Comparison of ENCODE assay signal across 11 cellular contexts in the genomic region with DNA sequence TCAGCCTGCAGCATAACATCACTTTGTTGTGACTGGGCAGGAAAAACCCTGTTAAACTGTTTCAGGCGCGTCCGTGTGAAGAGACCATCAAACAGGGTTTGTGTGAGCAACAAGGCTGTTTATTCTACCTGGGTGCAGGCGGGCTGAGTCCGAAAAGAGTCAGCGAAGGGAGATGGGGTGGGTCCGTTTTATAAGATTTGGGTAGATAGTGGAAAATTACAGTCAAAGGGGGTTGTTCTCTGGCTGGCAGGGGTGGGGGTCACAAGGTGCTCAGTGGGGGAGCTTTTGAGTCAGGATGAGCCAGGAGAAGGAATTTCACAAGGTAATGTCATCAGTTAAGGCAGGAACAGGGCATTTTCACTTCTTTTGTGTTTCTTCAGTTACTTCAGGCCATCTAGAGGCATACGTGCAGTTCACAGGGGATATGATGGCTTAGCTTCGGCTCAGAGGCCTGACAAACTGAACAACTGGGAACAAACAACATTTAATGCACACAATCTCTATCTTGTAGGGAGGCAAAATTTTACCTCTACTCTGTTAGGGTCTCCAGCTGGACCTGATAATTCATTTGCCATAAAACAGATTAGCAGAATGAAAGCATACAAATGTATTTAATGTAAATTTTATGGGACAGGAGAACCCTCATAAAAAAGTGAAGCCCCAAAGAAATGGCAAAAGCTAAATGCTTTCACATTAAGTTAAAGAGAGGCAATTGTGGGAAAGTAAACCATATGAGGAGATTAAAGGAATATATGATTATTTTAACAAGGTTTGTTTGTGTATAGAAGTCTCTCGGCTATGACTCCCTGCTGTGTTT. TPM values are rescaled to one million over a fixed set of nuclear protein-coding genes. Genes with fewer than 3 reads are reported as not detected.
DNase-seq lines count a peak whose midpoint lies in the region; ATAC-seq and TF ChIP-seq lines count a peak whose summit lies in the region.
"Had no signal": no experiment of that assay in that cellular context is flagged by ENCODE, and none has a peak within 500 bp of the region (broad histone marks: within the 10 kb centered on the region; RNA-seq: fewer than 3 reads in every experiment).

No MANE protein-coding gene starts in this region.

- H3K27me3 Mint-ChIP-seq in T-cell (peaks cover 0 to 2% of the 10 kb centered on the region in 2 donors), immature natural killer cell (ENCODE audit: low read depth in 3 of 3) (peaks cover 24 to 49% (median 34%) of the 10 kb centered on the region in 3 donors)

- TF ChIP-seq CTCF in C4-2B (conservative IDR thresholded peaks at IDR 0.05) (no peak), HEK293 (tag by site-specific recombination; IDR thresholded peaks at IDR 0.05) (no peak), lower lobe of right lung (IDR thresholded peaks at IDR 0.05) (no peak)

- H3K4me1 Mint-ChIP-seq in T-cell (peaks cover 51 to 69% (median 59%) of the 10 kb centered on the region in 3 donors), immature natural killer cell (peaks cover 71 to 77% of the 10 kb centered on the region in 2 donors)

- no peak for DNase-seq in T-cell
- DNase-seq in immature natural killer cell, result no peak
- DNase-seq in lower lobe of right lung, result no peak
- DNase-seq in OCI-M1 (lab: John Stamatoyannopoulos, UW), result no peak
- DNase-seq in NCI-H2107 (lab: John Stamatoyannopoulos, UW), result no peak
- DNase-seq: adrenal gland, NCI-H1436 had no signal

- no peak for ATAC-seq in T-cell (replicated peaks in 1 of 4)
- no peak for ATAC-seq in lower lobe of right lung
- no peak for ATAC-seq in GM18873 (IDR thresholded peaks at IDR 0.05; ENCODE audit: low FRiP score, unreplicated experiment)

- H3K36me3 Mint-ChIP-seq in T-cell (no peaks in the 10 kb centered on the region), immature natural killer cell (no peaks in the 10 kb centered on the region)

- intact Hi-C loops in lower lobe of right lung (cut with DNase I), result no loop called here

- CTCF ChIA-PET in HEK293 (lab: Yijun Ruan, JAX), result interaction anchor here (0.6 to 7.2 kb wide), 5 partner anchors 30 to 1430 kb away, joined by 3 to 64 read pairs (median 3); no protein-coding TSS in a partner anchor
- CTCF ChIA-PET in T-cell (lab: Charles Lee), result interaction anchor here in 1 of 2 donors (1.5 to 3.8 kb wide), 2 partner anchors 15 kb away, joined by 5 to 76 read pairs; a partner anchor contains a TSS

- H3K27me3 ChIP-seq in lower lobe of right lung (ENCODE audit: low read depth), result no peaks in the 10 kb centered on the region
- H3K27me3 ChIP-seq: adrenal gland had no signal

- H3K9me3 ChIP-seq in HEK293 (ENCODE audit: control insufficient read depth, insufficient read depth, low read depth, low read length), result no peaks in the 10 kb centered on the region
- H3K9me3 ChIP-seq in lower lobe of right lung, result no peaks in the 10 kb centered on the region
- H3K9me3 ChIP-seq: adrenal gland had no signal

- no peaks in the 10 kb centered on the region for H3K9me3 Mint-ChIP-seq in T-cell
- no peaks in the 10 kb centered on the region for H3K9me3 Mint-ChIP-seq in immature natural killer cell

- POLR2A ChIA-PET in HEK293 (lab: Yijun Ruan, JAX), result interaction anchor here (0.9 to 6.0 kb wide), 7 partner anchors 9 to 128 kb away, joined by 3 to 336 read pairs (median 6); a partner anchor contains a TSS
- POLR2A ChIA-PET in T-cell (lab: Charles Lee), result interaction anchor here (4.8 to 15.4 kb wide), 4 partner anchors 7 to 16 kb away, joined by 56 to 682 read pairs (median 104); a partner anchor contains a TSS

- H3K4me3 Mint-ChIP-seq in T-cell, result no peak overlapping the region
- H3K4me3 Mint-ChIP-seq in immature natural killer cell, result peak overlapping the region in 4 of 5 donors; percentile 24 to 40 (median 31)

- H3K27ac Mint-ChIP-seq in T-cell (peak overlapping the region; percentile 44 to 55), immature natural killer cell (peak overlapping the region; percentile 71 to 100 (median 100))

- H3K36me3 ChIP-seq in HEK293 (ENCODE audit: control insufficient read depth in 2 of 2, insufficient read depth in 1 of 2, low read length in 2 of 2) (no peaks in the 10 kb centered on the region), lower lobe of right lung (no peaks in the 10 kb centered on the region)
- H3K36me3 ChIP-seq: adrenal gland had no signal

- H3K27ac ChIP-seq in C4-2B, result peak overlapping the region; percentile 75
- H3K27ac ChIP-seq in HEK293 (ENCODE audit: extremely low read depth, low read depth, low read length), result no peak overlapping the region; the same call in 1 of the 2 replicates
- no peak overlapping the region for H3K27ac ChIP-seq in lower lobe of right lung

- H3K4me3 ChIP-seq in HEK293 (ENCODE audit: low read depth, low read length) (no peak overlapping the region), lower lobe of right lung (no peak overlapping the region)
- H3K4me3 ChIP-seq: adrenal gland, skin epidermis had no signal

- H3K4me1 ChIP-seq in HEK293 (ENCODE audit: control insufficient read depth, insufficient read depth, low read length) (peaks cover 18% of the 10 kb centered on the region), lower lobe of right lung (peaks cover 30% of the 10 kb centered on the region)

TF ChIP-seq in HEK293, 187 proteins besides CTCF, POLR2A, EP300 and RAD21 (continues in another document):
- TF ChIP-seq, protein P1, sequence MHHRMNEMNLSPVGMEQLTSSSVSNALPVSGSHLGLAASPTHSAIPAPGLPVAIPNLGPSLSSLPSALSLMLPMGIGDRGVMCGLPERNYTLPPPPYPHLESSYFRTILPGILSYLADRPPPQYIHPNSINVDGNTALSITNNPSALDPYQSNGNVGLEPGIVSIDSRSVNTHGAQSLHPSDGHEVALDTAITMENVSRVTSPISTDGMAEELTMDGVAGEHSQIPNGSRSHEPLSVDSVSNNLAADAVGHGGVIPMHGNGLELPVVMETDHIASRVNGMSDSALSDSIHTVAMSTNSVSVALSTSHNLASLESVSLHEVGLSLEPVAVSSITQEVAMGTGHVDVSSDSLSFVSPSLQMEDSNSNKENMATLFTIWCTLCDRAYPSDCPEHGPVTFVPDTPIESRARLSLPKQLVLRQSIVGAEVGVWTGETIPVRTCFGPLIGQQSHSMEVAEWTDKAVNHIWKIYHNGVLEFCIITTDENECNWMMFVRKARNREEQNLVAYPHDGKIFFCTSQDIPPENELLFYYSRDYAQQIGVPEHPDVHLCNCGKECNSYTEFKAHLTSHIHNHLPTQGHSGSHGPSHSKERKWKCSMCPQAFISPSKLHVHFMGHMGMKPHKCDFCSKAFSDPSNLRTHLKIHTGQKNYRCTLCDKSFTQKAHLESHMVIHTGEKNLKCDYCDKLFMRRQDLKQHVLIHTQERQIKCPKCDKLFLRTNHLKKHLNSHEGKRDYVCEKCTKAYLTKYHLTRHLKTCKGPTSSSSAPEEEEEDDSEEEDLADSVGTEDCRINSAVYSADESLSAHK (tag by site-specific recombination; IDR thresholded peaks at IDR 0.05), result peak; percentile 90
- TF ChIP-seq ZNF596 (tag by site-specific recombination; IDR thresholded peaks at IDR 0.05) (peak; percentile 47), ZNF223 (tag by site-specific recombination; IDR thresholded peaks at IDR 0.05) (no peak), IKZF3 (tag by site-specific recombination; IDR thresholded peaks at IDR 0.05) (peak; percentile 92), ZNF112 (tag by site-specific recombination; IDR thresholded peaks at IDR 0.05) (no peak), ZBTB17 (tag by site-specific recombination; IDR thresholded peaks at IDR 0.05) (peak; percentile 61; the same call in 1 of the 2 replicates), ZNF707 (tag by site-specific recombination; IDR thresholded peaks at IDR 0.05) (no peak), ZNF830 (tag by site-specific recombination; IDR thresholded peaks at IDR 0.05; ENCODE audit: low read depth) (no peak), ZNF548 (tag by site-specific recombination; IDR thresholded peaks at IDR 0.05) (no peak), ZNF510 (tag by site-specific recombination; IDR thresholded peaks at IDR 0.05; ENCODE audit: insufficient replicate concordance) (no peak), ZNF664 (tag by site-specific recombination; IDR thresholded peaks at IDR 0.05) (no peak), ZNF48 (tag by site-specific recombination; IDR thresholded peaks at IDR 0.05) (no peak), TCF7L2 (IDR thresholded peaks at IDR 0.05; ENCODE audit: borderline replicate concordance, low read depth, low read length) (peak; percentile 94), OVOL3 (tag by site-specific recombination; IDR thresholded peaks at IDR 0.05) (peak; percentile 94), ZNF626 (tag by site-specific recombination; IDR thresholded peaks at IDR 0.05) (no peak), ZNF658 (tag by site-specific recombination; IDR thresholded peaks at IDR 0.05) (no peak)
- TF ChIP-seq, protein P2, sequence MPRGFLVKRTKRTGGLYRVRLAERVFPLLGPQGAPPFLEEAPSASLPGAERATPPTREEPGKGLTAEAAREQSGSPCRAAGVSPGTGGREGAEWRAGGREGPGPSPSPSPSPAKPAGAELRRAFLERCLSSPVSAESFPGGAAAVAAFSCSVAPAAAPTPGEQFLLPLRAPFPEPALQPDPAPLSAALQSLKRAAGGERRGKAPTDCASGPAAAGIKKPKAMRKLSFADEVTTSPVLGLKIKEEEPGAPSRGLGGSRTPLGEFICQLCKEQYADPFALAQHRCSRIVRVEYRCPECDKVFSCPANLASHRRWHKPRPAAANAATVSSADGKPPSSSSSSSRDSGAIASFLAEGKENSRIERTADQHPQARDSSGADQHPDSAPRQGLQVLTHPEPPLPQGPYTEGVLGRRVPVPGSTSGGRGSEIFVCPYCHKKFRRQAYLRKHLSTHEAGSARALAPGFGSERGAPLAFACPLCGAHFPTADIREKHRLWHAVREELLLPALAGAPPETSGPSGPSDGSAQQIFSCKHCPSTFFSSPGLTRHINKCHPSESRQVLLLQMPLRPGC (tag by site-specific recombination; IDR thresholded peaks at IDR 0.05), result peak; percentile 56; the same call in 1 of the 2 replicates
- TF ChIP-seq, protein P3, sequence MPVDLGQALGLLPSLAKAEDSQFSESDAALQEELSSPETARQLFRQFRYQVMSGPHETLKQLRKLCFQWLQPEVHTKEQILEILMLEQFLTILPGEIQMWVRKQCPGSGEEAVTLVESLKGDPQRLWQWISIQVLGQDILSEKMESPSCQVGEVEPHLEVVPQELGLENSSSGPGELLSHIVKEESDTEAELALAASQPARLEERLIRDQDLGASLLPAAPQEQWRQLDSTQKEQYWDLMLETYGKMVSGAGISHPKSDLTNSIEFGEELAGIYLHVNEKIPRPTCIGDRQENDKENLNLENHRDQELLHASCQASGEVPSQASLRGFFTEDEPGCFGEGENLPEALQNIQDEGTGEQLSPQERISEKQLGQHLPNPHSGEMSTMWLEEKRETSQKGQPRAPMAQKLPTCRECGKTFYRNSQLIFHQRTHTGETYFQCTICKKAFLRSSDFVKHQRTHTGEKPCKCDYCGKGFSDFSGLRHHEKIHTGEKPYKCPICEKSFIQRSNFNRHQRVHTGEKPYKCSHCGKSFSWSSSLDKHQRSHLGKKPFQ (tag by site-specific recombination; IDR thresholded peaks at IDR 0.05), result peak; percentile 34; the same call in 1 of the 2 replicates

RNA-seq across cellular contexts. Expression of a gene that starts 58.3 kb away (rescaled TPM):
- total RNA-seq in T-cell, result 1 to 10 TPM; 1.0 to 2.4 (median 1.8) TPM
- polyA plus RNA-seq in immature natural killer cell, result 1 to 10 TPM in 2 of 3 donors, under 1 TPM in 1; 0.90 to 5.1 (median 1.8) TPM
- 12.4 TPM for total RNA-seq in lower lobe of right lung

Comparison
In these comparisons a context has a peak if more than half of its experiments do, and no peak if none do; other contexts are left out.
1. H3K4me3 Mint-ChIP-seq: peak in immature natural killer cell (4 of 5); none in T-cell (0 of 3).